1 cellular context compared by ENCODE assay signal in the genomic region with DNA sequence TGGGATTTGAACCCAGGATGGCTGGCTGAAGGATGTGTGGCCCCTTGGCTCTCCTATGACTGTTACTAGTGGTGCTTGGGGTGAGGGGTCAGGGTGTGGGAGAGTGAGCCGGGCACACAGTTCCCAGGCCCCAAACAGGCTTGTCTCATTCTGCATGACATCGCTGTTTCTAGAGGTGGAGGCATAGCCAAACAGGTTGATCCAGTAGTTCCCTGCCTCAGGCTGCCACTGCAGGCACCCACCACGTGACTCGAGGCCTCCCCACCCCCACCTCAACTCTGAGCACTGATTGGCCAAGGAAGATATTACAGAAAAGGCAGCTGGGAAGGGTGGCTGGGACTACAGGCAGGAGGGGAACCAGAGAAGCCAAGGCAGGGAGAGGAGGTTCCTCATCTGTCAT.
TF ChIP-seq lines count a peak whose summit lies in the region.

No MANE protein-coding gene starts in this region.

TF ChIP-seq in HEK293T, 16 proteins besides CTCF, POLR2A, EP300 and RAD21:
- TF ChIP-seq L3MBTL2 (conservative IDR thresholded peaks at IDR 0.05) = no peak
- no peak for TF ChIP-seq ZNF384 (IDR thresholded peaks at IDR 0.05)
- TF ChIP-seq SP1 (IDR thresholded peaks at IDR 0.05) = no peak
- TF ChIP-seq FOXK2 (IDR thresholded peaks at IDR 0.05) = no peak
- TF ChIP-seq ARNT (IDR thresholded peaks at IDR 0.05) = no peak
- TF ChIP-seq BHLHE40 (IDR thresholded peaks at IDR 0.05; ENCODE audit: borderline replicate concordance) = no peak
- TF ChIP-seq ELF4 (IDR thresholded peaks at IDR 0.05) = no peak
- TF ChIP-seq FOXM1 (IDR thresholded peaks at IDR 0.05; ENCODE audit: borderline replicate concordance) = no peak
- no peak for TF ChIP-seq SUZ12 (IDR thresholded peaks at IDR 0.05)
- no peak for TF ChIP-seq NFRKB (IDR thresholded peaks at IDR 0.05)
- TF ChIP-seq LEF1 (IDR thresholded peaks at IDR 0.05; ENCODE audit: borderline replicate concordance) = no peak
- no peak for TF ChIP-seq CTBP1 (IDR thresholded peaks at IDR 0.05; ENCODE audit: borderline replicate concordance)
- no peak for TF ChIP-seq FOXA1 (IDR thresholded peaks at IDR 0.05)
- TF ChIP-seq HDGF (IDR thresholded peaks at IDR 0.05; ENCODE audit: borderline replicate concordance) = no peak
- TF ChIP-seq, protein P1, sequence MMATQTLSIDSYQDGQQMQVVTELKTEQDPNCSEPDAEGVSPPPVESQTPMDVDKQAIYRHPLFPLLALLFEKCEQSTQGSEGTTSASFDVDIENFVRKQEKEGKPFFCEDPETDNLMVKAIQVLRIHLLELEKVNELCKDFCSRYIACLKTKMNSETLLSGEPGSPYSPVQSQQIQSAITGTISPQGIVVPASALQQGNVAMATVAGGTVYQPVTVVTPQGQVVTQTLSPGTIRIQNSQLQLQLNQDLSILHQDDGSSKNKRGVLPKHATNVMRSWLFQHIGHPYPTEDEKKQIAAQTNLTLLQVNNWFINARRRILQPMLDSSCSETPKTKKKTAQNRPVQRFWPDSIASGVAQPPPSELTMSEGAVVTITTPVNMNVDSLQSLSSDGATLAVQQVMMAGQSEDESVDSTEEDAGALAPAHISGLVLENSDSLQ (IDR thresholded peaks at IDR 0.05) = no peak
- TF ChIP-seq TARDBP (IDR thresholded peaks at IDR 0.05) = no peak
TF ChIP-seq in HEK293T: peak in this region for 0.
